25 cellular contexts compared by ENCODE assay signal in genomic region chr11:37560346-37560745, GRCh38.
DNase-seq lines count a peak whose midpoint lies in the region; ATAC-seq, FAIRE-seq and TF ChIP-seq lines count a peak whose summit lies in the region.
"Had no signal": no experiment of that assay in that cellular context is flagged by ENCODE, and none has a peak within 500 bp of the region (broad histone marks: within the 10 kb centered on the region; RNA-seq: fewer than 3 reads in every experiment).

No MANE protein-coding gene starts in this region.

- H2AK5ac ChIP-seq in mesendoderm (ENCODE audit: low read length), result no peak overlapping the region

- DNase-seq in H54 (ENCODE audit: insufficient read length, low spot score) (no peak), PC-9 (peak; percentile 48 to 67), epithelial cell of esophagus (ENCODE audit: low read depth) (peak; percentile 47), mesendoderm (peak; percentile 21), transverse colon (no peak), OCI-LY7 (ENCODE audit: low spot score) (no peak)
- DNase-seq: Calu3, DMS153, IMR-90, MV-4-11, NCI-H1105 treated with DMSO at 0.1 percent for 48 hours, NCI-H2029 treated with DMSO at 0.1 percent for 48 hours, NCI-H2171, NCI-H524 treated with DMSO at 0.1 percent for 48 hours, NCI-H82, RPMI8226, SIG-M5 had no signal

- H3K9me3 ChIP-seq in PC-9 (ENCODE audit: insufficient read depth, low read depth), result no peaks in the 10 kb centered on the region
- H3K9me3 ChIP-seq in transverse colon, result peaks cover 0 to 3% of the 10 kb centered on the region in 2 donors
- H3K9me3 ChIP-seq in OCI-LY7 (ENCODE audit: low read length), result peaks cover 6% of the 10 kb centered on the region; the same call in 1 of the 2 replicates

- H4K5ac ChIP-seq in mesendoderm (ENCODE audit: low read length), result no peak overlapping the region

- H3F3A ChIP-seq in PC-9 (ENCODE audit: insufficient read depth, low read depth), result no peaks in the 10 kb centered on the region

- H3K27me3 ChIP-seq in PC-9 (ENCODE audit: insufficient read depth, low read depth) (no peaks in the 10 kb centered on the region), mesendoderm (ENCODE audit: insufficient read depth, low read length, poor library complexity) (no peaks in the 10 kb centered on the region), transverse colon (no peaks in the 10 kb centered on the region)

- no peak for TF ChIP-seq EP300 in transverse colon (IDR thresholded peaks at IDR 0.05; ENCODE audit: low read depth)

- H3K36me3 ChIP-seq in PC-9 (ENCODE audit: low read depth) (no peaks in the 10 kb centered on the region), mesendoderm (ENCODE audit: control insufficient read depth, insufficient read depth, low read length) (no peaks in the 10 kb centered on the region), transverse colon (no peaks in the 10 kb centered on the region), OCI-LY7 (ENCODE audit: insufficient read depth, low read length) (no peaks in the 10 kb centered on the region)

- H4K20me1 ChIP-seq in PC-9 (ENCODE audit: insufficient read depth) (no peaks in the 10 kb centered on the region), OCI-LY7 (ENCODE audit: insufficient read depth, low read length) (no peaks in the 10 kb centered on the region)

- POLR2A ChIA-PET in PC-9 (lab: Charles Lee; ENCODE audit: unreplicated experiment) (no interaction called here), OCI-LY7 (lab: Charles Lee) (no interaction called here)

- H2BK120ac ChIP-seq in mesendoderm (ENCODE audit: low read depth, low read length), result no peak overlapping the region

- intact Hi-C loops in PC-9 (cut with micrococcal nuclease; ENCODE audit: unreplicated experiment) (no loop called here), transverse colon (cut with DNase I; ENCODE audit: low total_unique reads) (no loop called here), OCI-LY7 (cut with micrococcal nuclease; ENCODE audit: unreplicated experiment) (no loop called here)

- H3K9me2 ChIP-seq in PC-9 (ENCODE audit: insufficient read depth), result peaks cover 7% of the 10 kb centered on the region; the same call in 1 of the 2 replicates
- H3K9me2 ChIP-seq in OCI-LY7 (ENCODE audit: insufficient read depth, low read length), result no peaks in the 10 kb centered on the region

- H4K8ac ChIP-seq in mesendoderm (ENCODE audit: low read depth, low read length), result no peak overlapping the region

- H3K27ac ChIP-seq in PC-9 (no peak overlapping the region), mesendoderm (ENCODE audit: low read depth, low read length) (no peak overlapping the region), transverse colon (no peak overlapping the region), OCI-LY7 (ENCODE audit: low read depth, low read length, poor library complexity, severe bottlenecking) (no peak overlapping the region)
- H3K27ac ChIP-seq: C4-2B, KMS-11 had no signal

- TF ChIP-seq CTCF in PC-9 (conservative IDR thresholded peaks at IDR 0.05) (no peak), epithelial cell of esophagus (IDR thresholded peaks at IDR 0.05; ENCODE audit: insufficient read depth, low read depth, low read length, missing control alignments) (no peak), transverse colon (IDR thresholded peaks at IDR 0.05) (no peak), OCI-LY7 (conservative IDR thresholded peaks at IDR 0.05; ENCODE audit: low read length) (no peak)

- CTCF ChIA-PET in PC-9 (lab: Charles Lee), result no interaction called here
- CTCF ChIA-PET in OCI-LY7 (lab: Charles Lee; ENCODE audit: unreplicated experiment), result no interaction called here

- no peak overlapping the region for H3K9ac ChIP-seq in mesendoderm (ENCODE audit: low read length)
- H3K9ac ChIP-seq: KMS-11 had no signal

- H2AFZ ChIP-seq in PC-9 (peak overlapping the region; percentile 57), OCI-LY7 (ENCODE audit: low read length) (no peak overlapping the region)

- FAIRE-seq in H54 (lab: Jason Lieb, UNC), result peak; percentile 20
- FAIRE-seq: G401.6, GM12892, GM18507, H1 had no signal

- H3K4me2 ChIP-seq in PC-9 (0 out of 2 replicates have a peak overlapping the region, but pooled peaks have one; percentile 3), mesendoderm (ENCODE audit: low read length) (no peak overlapping the region), OCI-LY7 (ENCODE audit: low read length) (no peak overlapping the region)
- H3K4me2 ChIP-seq: KMS-11 had no signal

- H3K4me1 ChIP-seq in PC-9 (replicated peaks; ENCODE audit: insufficient read depth) (peaks cover 7% of the 10 kb centered on the region), mesendoderm (ENCODE audit: control insufficient read depth, low read depth, low read length) (no peaks in the 10 kb centered on the region), transverse colon (no peaks in the 10 kb centered on the region), OCI-LY7 (ENCODE audit: insufficient read depth, low read length, poor library complexity, severe bottlenecking) (no peaks in the 10 kb centered on the region)

- no peak overlapping the region for H2BK5ac ChIP-seq in mesendoderm (ENCODE audit: low read length)

- no peak for ATAC-seq in GM18909 (IDR thresholded peaks at IDR 0.05; ENCODE audit: poor library complexity, unreplicated experiment)
- ATAC-seq: SK-N-SH treated with all-trans-retinoic acid at 6 μM for 48 hours had no signal

- no peak overlapping the region for H3K23ac ChIP-seq in mesendoderm (ENCODE audit: low read length)

- H3K4me3 ChIP-seq in PC-9 (no peak overlapping the region), epithelial cell of esophagus (ENCODE audit: low read length) (no peak overlapping the region), mesendoderm (ENCODE audit: low read length) (no peak overlapping the region), transverse colon (no peak overlapping the region), OCI-LY7 (ENCODE audit: low read depth, low read length, poor library complexity, severe bottlenecking) (no peak overlapping the region)

- no CpG with 5 or more reads among the region's 4 CpGs for WGBS in mesendoderm (ENCODE audit: extremely low coverage, insufficient coverage, low lambda C conversion rate)
- 49 to 63% methylated on average over 3 to 4 of the region's 4 CpGs for WGBS in transverse colon (ENCODE audit: low coverage in 1 of 2), 2 donors

- no peak overlapping the region for H3K18ac ChIP-seq in mesendoderm (ENCODE audit: low read length)

- BruUV-seq in PC-9 (replicated peaks; lab: Mats Ljungman, UMichigan), result no TSS peak
- BruUV-seq in OCI-LY7 (replicated peaks; lab: Mats Ljungman, UMichigan), result no TSS peak

- no peak overlapping the region for H3K56ac ChIP-seq in mesendoderm (ENCODE audit: low read length)

- H2BK15ac ChIP-seq in mesendoderm (replicated peaks; ENCODE audit: low read depth), result no peak overlapping the region

- H3K79me1 ChIP-seq in mesendoderm (ENCODE audit: low read length), result no peaks in the 10 kb centered on the region

- in situ Hi-C loops in transverse colon (cut with MboI; ENCODE audit: low pct_ligation_motif_present in 1 of 4, low pct_unique_long_range_greater_than_20kb in 1 of 4, low sequenced_read_pairs in 3 of 4), result no loop called here

- H3K79me2 ChIP-seq in PC-9 (ENCODE audit: low read depth) (no peaks in the 10 kb centered on the region), mesendoderm (ENCODE audit: control insufficient read depth, insufficient read depth, low read length) (no peaks in the 10 kb centered on the region), OCI-LY7 (ENCODE audit: insufficient read depth, low read depth, low read length) (no peaks in the 10 kb centered on the region)

- no peak for TF ChIP-seq POLR2A in H54 (IDR thresholded peaks at IDR 0.05; ENCODE audit: low read depth, low read length)
- TF ChIP-seq POLR2A in transverse colon (IDR thresholded peaks at IDR 0.05), result no peak

- H3K4ac ChIP-seq in mesendoderm (ENCODE audit: low read depth, low read length), result no peak overlapping the region

Comparison
In these comparisons a context has a peak if more than half of its experiments do, and no peak if none do; other contexts are left out.
1. DNase-seq: peak in PC-9 (2 of 2), epithelial cell of esophagus (single experiment) and mesendoderm (single experiment); none in H54 (single experiment), transverse colon (single experiment) and OCI-LY7 (single experiment).